Comparison of ENCODE assay signal across 14 cellular contexts in the genomic region with DNA sequence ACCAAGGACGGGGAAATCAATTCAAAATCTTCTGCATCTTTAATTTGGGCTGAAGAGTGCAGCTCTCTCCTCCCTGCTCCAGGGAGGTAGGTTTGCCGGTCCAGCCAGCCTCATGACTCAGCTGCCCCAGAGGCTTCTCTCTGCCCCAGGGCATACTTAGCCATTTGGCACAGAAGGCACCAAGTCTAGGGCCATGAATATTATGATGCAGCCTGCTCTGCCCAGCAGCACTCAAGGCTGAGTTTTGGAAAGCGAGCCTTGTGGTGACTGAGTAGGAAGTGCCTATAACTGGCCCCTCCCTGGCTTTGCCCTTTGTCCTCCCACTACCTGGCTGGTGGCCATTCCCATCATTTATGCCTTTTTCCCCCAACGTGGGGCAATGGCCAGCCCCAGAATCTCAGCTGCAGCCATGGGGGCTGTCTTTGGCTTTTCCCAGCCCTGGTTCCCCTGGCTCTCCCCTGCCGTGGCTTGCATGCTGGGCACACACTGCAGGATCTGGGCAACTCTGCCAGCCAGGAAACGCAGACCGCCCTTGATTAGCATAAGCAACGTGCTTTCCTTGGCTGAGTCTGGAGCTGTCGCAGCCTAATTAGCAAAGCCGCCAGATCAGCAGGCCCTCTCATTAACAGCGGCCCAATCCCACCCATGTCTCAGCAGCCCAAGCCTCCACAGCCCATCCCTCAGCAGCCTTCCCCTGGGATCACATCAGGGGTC.
DNase-seq lines count a peak whose midpoint lies in the region; ATAC-seq and TF ChIP-seq lines count a peak whose summit lies in the region.
"Had no signal": no experiment of that assay in that cellular context is flagged by ENCODE, and none has a peak within 500 bp of the region (broad histone marks: within the 10 kb centered on the region; RNA-seq: fewer than 3 reads in every experiment).

No MANE protein-coding gene starts in this region.

- peaks cover 16% of the 10 kb centered on the region for H3K4me1 ChIP-seq in suprapubic skin
- no peaks in the 10 kb centered on the region for H3K4me1 ChIP-seq in prostate gland (replicated peaks)
- H3K4me1 ChIP-seq: adrenal gland, testis had no signal

- H3K27me3 ChIP-seq in suprapubic skin (no peaks in the 10 kb centered on the region), prostate gland (replicated peaks; ENCODE audit: insufficient read depth) (peaks cover 3% of the 10 kb centered on the region)
- H3K27me3 ChIP-seq: adrenal gland, testis had no signal

- H3K36me3 ChIP-seq in suprapubic skin (no peaks in the 10 kb centered on the region), prostate gland (no peaks in the 10 kb centered on the region)
- H3K36me3 ChIP-seq: adrenal gland had no signal

- H3K4me3 ChIP-seq in suprapubic skin: no peak overlapping the region
- H3K4me3 ChIP-seq in prostate gland: no peak overlapping the region
- H3K4me3 ChIP-seq: adrenal gland, testis had no signal

- intact Hi-C loops in prostate gland (cut with DNase I): no loop called here

- no peak for ATAC-seq in HG02870 (IDR thresholded peaks at IDR 0.05; ENCODE audit: unreplicated experiment)

- H3K9me3 ChIP-seq in suprapubic skin (no peaks in the 10 kb centered on the region), prostate gland (no peaks in the 10 kb centered on the region)
- H3K9me3 ChIP-seq: adrenal gland, testis had no signal

- TF ChIP-seq CTCF in suprapubic skin (IDR thresholded peaks at IDR 0.05) (no peak), prostate gland (IDR thresholded peaks at IDR 0.05) (no peak)

- DNase-seq in NCI-H1417 (lab: John Stamatoyannopoulos, UW): peak in 2 of 3 experiments; percentile 14 to 38
- DNase-seq in NCI-H1417 treated with DMSO at 0.1 percent for 48 hours (lab: John Stamatoyannopoulos, UW): no peak
- DNase-seq in T1000 (lab: John Stamatoyannopoulos, UW): peak; percentile 82
- DNase-seq in hippocampal formation (lab: John Stamatoyannopoulos, UW): peak; percentile 1 to 51
- DNase-seq in suprapubic skin (ENCODE audit: low spot score in 2 of 2): no peak
- DNase-seq in prostate gland (ENCODE audit: low spot score): no peak
- no peak for DNase-seq in NCI-H2196 treated with DMSO at 0.1 percent for 48 hours (lab: John Stamatoyannopoulos, UW; ENCODE audit: unreplicated experiment)
- DNase-seq: DMS53, Karpas-422, SHP77, testis had no signal

- TF ChIP-seq EP300 in suprapubic skin (IDR thresholded peaks at IDR 0.05): no peak

- peak overlapping the region; percentile 63 for H3K27ac ChIP-seq in suprapubic skin
- H3K27ac ChIP-seq in prostate gland: no peak overlapping the region
- H3K27ac ChIP-seq: adrenal gland, testis, VCaP had no signal

- 22% methylated on average over 10 of the region's 11 CpGs for WGBS in suprapubic skin
- WGBS in prostate gland: 53% methylated on average over 11 of the region's 11 CpGs

- no peak for TF ChIP-seq POLR2A in suprapubic skin (IDR thresholded peaks at IDR 0.05)
- TF ChIP-seq POLR2A in prostate gland (IDR thresholded peaks at IDR 0.05): no peak

Comparison
In these comparisons a context has a peak if more than half of its experiments do, and no peak if none do; other contexts are left out.
1. DNase-seq: peak in NCI-H1417 (2 of 3), T1000 (single experiment) and hippocampal formation (2 of 2); none in NCI-H1417 treated with DMSO at 0.1 percent for 48 hours (single experiment), suprapubic skin (0 of 2), prostate gland (single experiment) and NCI-H2196 treated with DMSO at 0.1 percent for 48 hours (single experiment).